ENCODE assay signal across 11 cellular contexts in the genomic region with DNA sequence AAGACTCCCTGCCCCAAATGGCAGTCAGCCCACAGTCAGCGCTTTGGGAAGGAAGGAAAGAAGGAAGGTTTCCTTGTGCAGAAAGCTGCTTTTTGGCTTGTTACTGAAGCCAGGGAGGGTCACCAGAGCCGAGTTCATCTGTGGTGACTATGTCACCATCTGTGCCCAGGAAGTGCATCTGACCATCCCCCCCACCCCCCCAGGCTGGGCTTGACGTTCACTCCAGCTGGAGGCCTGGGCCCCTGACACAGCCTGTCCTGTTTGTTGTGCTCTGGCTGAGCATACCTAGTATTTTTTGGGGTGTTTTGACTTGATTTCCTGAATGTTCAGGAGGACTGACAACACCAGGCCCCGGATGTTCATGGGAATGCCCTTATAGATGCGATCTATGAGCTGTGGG. TPM values are rescaled to one million over a fixed set of nuclear protein-coding genes. Genes with fewer than 3 reads are reported as not detected.
"Had no signal": no experiment of that assay in that cellular context is flagged by ENCODE, and none has a peak within 500 bp of the region (broad histone marks: within the 10 kb centered on the region; RNA-seq: fewer than 3 reads in every experiment).

No MANE protein-coding gene starts in this region.

RNA-seq across cellular contexts. Expression of a gene that starts 31.6 kb away (rescaled TPM):
- total RNA-seq: OCI-LY7, PC-3, PC-9, Peyer's patch, Right ventricle myocardium inferior, Right ventricle myocardium superior, RPMI7951, SJCRH30, SJSA1, SK-MEL-5 had no signal
- polyA plus RNA-seq: SK-N-SH had no signal
